1 cellular context compared by ENCODE assay signal in the genomic region with DNA sequence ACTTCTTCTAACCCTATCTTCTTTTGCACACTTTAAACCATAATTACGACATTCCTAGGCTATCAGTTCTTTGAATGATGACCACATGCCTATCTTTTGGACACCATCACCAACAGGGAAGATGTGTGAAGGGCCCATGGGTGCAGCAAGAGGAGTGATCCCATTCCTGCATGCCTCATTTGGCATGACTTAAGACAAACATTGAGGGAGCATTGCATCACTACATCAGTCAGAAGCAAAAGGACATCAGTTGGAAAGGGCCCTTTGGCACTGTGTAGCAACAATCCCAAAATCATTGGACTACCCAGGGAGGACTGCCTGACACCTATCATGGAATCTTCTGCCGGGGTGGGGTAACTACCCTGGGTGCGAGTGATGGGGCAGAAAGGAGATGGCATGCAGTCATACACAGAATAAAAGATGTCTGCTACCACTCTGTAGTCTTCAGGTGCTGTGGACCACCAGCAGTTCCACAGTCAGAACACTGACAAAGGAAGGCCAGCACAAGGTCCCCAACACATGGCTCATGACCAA.
TF ChIP-seq lines count a peak whose summit lies in the region.

No MANE protein-coding gene starts in this region.

TF ChIP-seq in K562, 482 proteins besides CTCF, POLR2A, EP300 and RAD21 (continued from another document and continues in another):
- TF ChIP-seq PREB (CRISPR knock-in tag; IDR thresholded peaks at IDR 0.05) (no peak), TCF7 (IDR thresholded peaks at IDR 0.05; ENCODE audit: borderline replicate concordance) (no peak), ZNF347 (CRISPR knock-in tag; IDR thresholded peaks at IDR 0.05; ENCODE audit: low read depth) (no peak), PHB (CRISPR knock-in tag; IDR thresholded peaks at IDR 0.05) (no peak), CXXC5 (CRISPR knock-in tag; IDR thresholded peaks at IDR 0.05) (peak; percentile 55), DDX20 (tag; IDR thresholded peaks at IDR 0.05; ENCODE audit: low read depth) (no peak), KDM5B (IDR thresholded peaks at IDR 0.05; ENCODE audit: insufficient replicate concordance, low read depth, low read length) (no peak), ZEB2 (IDR thresholded peaks at IDR 0.05) (peak; percentile 62; the same call in 1 of the 2 replicates), POLR3G (IDR thresholded peaks at IDR 0.05; ENCODE audit: extremely low read depth, insufficient read length, insufficient replicate concordance) (no peak), ZNF3 (CRISPR knock-in tag; IDR thresholded peaks at IDR 0.05) (no peak), MYC (IDR thresholded peaks at IDR 0.05; ENCODE audit: low read depth, low read length) (peak; percentile 48; the same call in 1 of the 2 replicates), MYC (CRISPR knock-in tag; IDR thresholded peaks at IDR 0.05; ENCODE audit: borderline replicate concordance, low read depth) (0 out of 2 replicates have a peak, but pooled peaks have one; percentile 22), TCFL5 (CRISPR knock-in tag; conservative IDR thresholded peaks at IDR 0.05) (no peak), ATF3 (IDR thresholded peaks at IDR 0.05) (peak; percentile 96), ATF3 (CRISPR knock-in tag; conservative IDR thresholded peaks at IDR 0.05) (peak; percentile 46; the same call in 1 of the 2 replicates), THRAP3 (IDR thresholded peaks at IDR 0.05; ENCODE audit: borderline replicate concordance) (no peak), MGA (IDR thresholded peaks at IDR 0.05) (peak; percentile 67), ZNF184 (CRISPR knock-in tag; IDR thresholded peaks at IDR 0.05) (no peak), ZKSCAN8 (CRISPR knock-in tag; IDR thresholded peaks at IDR 0.05) (peak; percentile 70; the same call in 1 of the 2 replicates), JUN (IDR thresholded peaks at IDR 0.05; ENCODE audit: borderline replicate concordance, low read depth, low read length) (peak; percentile 72; the same call in 1 of the 2 replicates), JUN (CRISPR knock-in tag; IDR thresholded peaks at IDR 0.05; ENCODE audit: borderline replicate concordance) (no peak), ZBTB43 (CRISPR knock-in tag; IDR thresholded peaks at IDR 0.05) (no peak), CBFA2T2 (conservative IDR thresholded peaks at IDR 0.05) (peak; percentile 61), PYGO2 (tag; IDR thresholded peaks at IDR 0.05) (no peak), MAFF (IDR thresholded peaks at IDR 0.05; ENCODE audit: low read length) (no peak), FOXM1 (IDR thresholded peaks at IDR 0.05; ENCODE audit: low read depth) (no peak), FOXM1 (CRISPR knock-in tag; IDR thresholded peaks at IDR 0.05; ENCODE audit: low read depth) (no peak), ZNF165 (CRISPR knock-in tag; IDR thresholded peaks at IDR 0.05; ENCODE audit: borderline replicate concordance) (no peak), GMEB1 (CRISPR knock-in tag; IDR thresholded peaks at IDR 0.05) (peak; percentile 25; the same call in 1 of the 2 replicates), CREB3 (tag; conservative IDR thresholded peaks at IDR 0.05; ENCODE audit: low read depth) (no peak), SAFB (IDR thresholded peaks at IDR 0.05; ENCODE audit: borderline replicate concordance, low read depth, low read length) (no peak), PML (IDR thresholded peaks at IDR 0.05; ENCODE audit: low read length) (peak; percentile 65; the same call in 1 of the 2 replicates), XRCC5 (IDR thresholded peaks at IDR 0.05; ENCODE audit: low read depth, low read length) (no peak), ESRRA (IDR thresholded peaks at IDR 0.05; ENCODE audit: borderline replicate concordance, low read depth) (no peak; the same call in 1 of the 2 replicates), ZNF41 (CRISPR knock-in tag; conservative IDR thresholded peaks at IDR 0.05) (0 out of 2 replicates have a peak, but pooled peaks have one; percentile 35), FOSL1 (tag; conservative IDR thresholded peaks at IDR 0.05) (peak; percentile 53; the same call in 1 of the 2 replicates)
- TF ChIP-seq, protein P1, sequence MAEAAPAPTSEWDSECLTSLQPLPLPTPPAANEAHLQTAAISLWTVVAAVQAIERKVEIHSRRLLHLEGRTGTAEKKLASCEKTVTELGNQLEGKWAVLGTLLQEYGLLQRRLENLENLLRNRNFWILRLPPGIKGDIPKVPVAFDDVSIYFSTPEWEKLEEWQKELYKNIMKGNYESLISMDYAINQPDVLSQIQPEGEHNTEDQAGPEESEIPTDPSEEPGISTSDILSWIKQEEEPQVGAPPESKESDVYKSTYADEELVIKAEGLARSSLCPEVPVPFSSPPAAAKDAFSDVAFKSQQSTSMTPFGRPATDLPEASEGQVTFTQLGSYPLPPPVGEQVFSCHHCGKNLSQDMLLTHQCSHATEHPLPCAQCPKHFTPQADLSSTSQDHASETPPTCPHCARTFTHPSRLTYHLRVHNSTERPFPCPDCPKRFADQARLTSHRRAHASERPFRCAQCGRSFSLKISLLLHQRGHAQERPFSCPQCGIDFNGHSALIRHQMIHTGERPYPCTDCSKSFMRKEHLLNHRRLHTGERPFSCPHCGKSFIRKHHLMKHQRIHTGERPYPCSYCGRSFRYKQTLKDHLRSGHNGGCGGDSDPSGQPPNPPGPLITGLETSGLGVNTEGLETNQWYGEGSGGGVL (CRISPR knock-in tag; IDR thresholded peaks at IDR 0.05), result no peak
- TF ChIP-seq, protein P2, sequence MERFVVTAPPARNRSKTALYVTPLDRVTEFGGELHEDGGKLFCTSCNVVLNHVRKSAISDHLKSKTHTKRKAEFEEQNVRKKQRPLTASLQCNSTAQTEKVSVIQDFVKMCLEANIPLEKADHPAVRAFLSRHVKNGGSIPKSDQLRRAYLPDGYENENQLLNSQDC (CRISPR knock-in tag; IDR thresholded peaks at IDR 0.05), result no peak
